ENCODE assay signal across 20 cellular contexts in the genomic region with DNA sequence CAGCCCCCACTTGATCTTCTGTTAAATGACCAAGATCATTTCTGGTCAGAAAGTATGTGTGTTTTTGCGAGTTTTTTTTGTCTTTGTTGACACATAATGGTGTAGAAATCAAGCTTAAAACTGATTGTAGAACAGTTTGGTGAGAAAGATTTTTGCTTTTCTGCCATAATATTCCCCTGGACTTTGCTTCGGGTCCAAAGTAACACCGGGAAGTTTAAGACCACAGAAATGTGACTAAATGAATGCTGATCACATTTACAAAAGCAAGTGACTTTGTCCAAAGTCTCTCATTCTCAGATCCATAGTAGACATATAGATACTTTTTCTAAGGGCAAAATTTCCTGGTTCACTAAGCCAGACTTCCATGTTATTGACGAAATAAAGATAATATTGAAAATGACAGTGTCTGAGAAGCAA. TPM values are rescaled to one million over a fixed set of nuclear protein-coding genes. Genes with fewer than 3 reads are reported as not detected.
A peak's percentile ranks its signal among the peaks of the same experiment; 100 is the strongest.
DNase-seq lines count a peak whose midpoint lies in the region; ATAC-seq and TF ChIP-seq lines count a peak whose summit lies in the region.
"Had no signal": no experiment of that assay in that cellular context is flagged by ENCODE, and none has a peak within 500 bp of the region (broad histone marks: within the 10 kb centered on the region; RNA-seq: fewer than 3 reads in every experiment).

No MANE protein-coding gene starts in this region.

- no TSS peak for BruUV-seq in PC-3 (replicated peaks; lab: Mats Ljungman, UMichigan)

- H3K9me2 ChIP-seq in PC-3 (replicated peaks; ENCODE audit: low read length) = no peaks in the 10 kb centered on the region

- H3K79me2 ChIP-seq in ACC112 (ENCODE audit: control insufficient read depth, insufficient read depth, low read length, unreplicated experiment) = no peaks in the 10 kb centered on the region
- H3K79me2 ChIP-seq in PC-3 (ENCODE audit: low read length) = no peaks in the 10 kb centered on the region

- H3K27me3 ChIP-seq in ACC112 (ENCODE audit: insufficient read depth, low read length) (peaks cover 35% of the 10 kb centered on the region; the same call in 1 of the 2 replicates), PC-3 (ENCODE audit: low read length) (peaks cover 22% of the 10 kb centered on the region), iPS-20b (ENCODE audit: insufficient read depth, low read length) (peaks cover 48% of the 10 kb centered on the region), psoas muscle (ENCODE audit: insufficient read depth in 3 of 3, low read length in 2 of 3) (peaks cover 0 to 48% (median 11%) of the 10 kb centered on the region in 3 donors)

- H3K9ac ChIP-seq in PC-3 (ENCODE audit: low read length) (no peak overlapping the region), iPS-20b (ENCODE audit: low read depth, low read length) (peak overlapping the region; percentile 84)

- no peak for DNase-seq in PC-3
- DNase-seq in psoas muscle = no peak
- no peak for DNase-seq in C1 segment of cervical spinal cord (lab: John Stamatoyannopoulos, UW)
- DNase-seq in activated CD4-positive, CD25-positive, alpha-beta regulatory T cell (lab: John Stamatoyannopoulos, UW) = no peak
- DNase-seq in omental fat pad (ENCODE audit: low spot score) = no peak
- DNase-seq: ACHN; activated naive CD8-positive, alpha-beta T cell treated with anti-CD3 and anti-CD28 coated beads, Interleukin-2, amount 10 ng/mL, durations not matched to agents 7 days and 5 days; brain microvascular endothelial cell; CD4-positive, alpha-beta T cell; DMS53; NCI-H2171; occipital lobe; OCI-M1 had no signal

- H3K36me3 ChIP-seq in ACC112 (ENCODE audit: insufficient read depth, low read length) = no peaks in the 10 kb centered on the region
- no peaks in the 10 kb centered on the region for H3K36me3 ChIP-seq in PC-3 (ENCODE audit: low read depth, low read length)
- peaks cover 29% of the 10 kb centered on the region; the same call in 1 of the 2 replicates for H3K36me3 ChIP-seq in iPS-20b (ENCODE audit: insufficient read depth, low read depth, low read length)
- no peaks in the 10 kb centered on the region for H3K36me3 ChIP-seq in psoas muscle (ENCODE audit: insufficient read depth in 1 of 2, low read depth in 1 of 2)
- H3K36me3 ChIP-seq: brain microvascular endothelial cell, SJSA1 had no signal

- peaks cover 14% of the 10 kb centered on the region for H3K4me1 Mint-ChIP-seq in stimulated activated memory B cell treated with anti-CD40 and anti-IgM and Interleukin-4, amounts not matched to agents 10 μg/mL and 1 μg/mL and 100 μg/mL, for 72 hours

- ATAC-seq in PC-3 = no peak
- ATAC-seq in psoas muscle = no peak
- ATAC-seq in stimulated activated memory B cell treated with anti-CD40 and anti-IgM and Interleukin-4, amounts not matched to agents 10 μg/mL and 1 μg/mL and 100 μg/mL, for 72 hours = no peak
- no peak for ATAC-seq in omental fat pad (ENCODE audit: low FRiP score)

- peaks cover 13% of the 10 kb centered on the region for H3K4me1 ChIP-seq in ACC112 (ENCODE audit: control insufficient read depth, insufficient read depth, low read length, unreplicated experiment)
- peaks cover 4% of the 10 kb centered on the region; the same call in 1 of the 2 replicates for H3K4me1 ChIP-seq in PC-3 (ENCODE audit: insufficient read depth, low read length)
- peaks cover 17% of the 10 kb centered on the region; the same call in 1 of the 2 replicates for H3K4me1 ChIP-seq in iPS-20b (ENCODE audit: insufficient read depth, low read length)
- no peaks in the 10 kb centered on the region for H3K4me1 ChIP-seq in psoas muscle

- H3K27ac ChIP-seq in ACC112 (ENCODE audit: low read depth, low read length) (no peak overlapping the region), PC-3 (ENCODE audit: low read length) (peak overlapping the region; percentile 24), iPS-20b (ENCODE audit: low read length) (no peak overlapping the region), psoas muscle (no peak overlapping the region)
- H3K27ac ChIP-seq: brain microvascular endothelial cell, epithelial cell of prostate, SJSA1 had no signal

- H3K4me3 ChIP-seq in ACC112 (ENCODE audit: low read depth, low read length) (peak overlapping the region; percentile 75; the same call in 1 of the 2 replicates), PC-3 (ENCODE audit: low read length) (no peak overlapping the region), iPS-20b (ENCODE audit: low read length) (peak overlapping the region; percentile 70), psoas muscle (peak overlapping the region; percentile 73)
- H3K4me3 ChIP-seq: SJSA1 had no signal

- TF ChIP-seq CTCF in PC-3 (conservative IDR thresholded peaks at IDR 0.05; ENCODE audit: low read depth, low read length) = no peak
- no peak for TF ChIP-seq CTCF in psoas muscle (IDR thresholded peaks at IDR 0.05)
- no peak for TF ChIP-seq CTCF in omental fat pad (IDR thresholded peaks at IDR 0.05)

- POLR2A ChIA-PET in PC-3 (lab: Charles Lee; ENCODE audit: unreplicated experiment) = interaction anchor here (0.6 kb wide), 1 partner anchor 311 kb away, joined by 5 read pairs; no protein-coding TSS in a partner anchor

- H3K4me3 Mint-ChIP-seq in stimulated activated memory B cell treated with anti-CD40 and anti-IgM and Interleukin-4, amounts not matched to agents 10 μg/mL and 1 μg/mL and 100 μg/mL, for 72 hours = no peak overlapping the region
- H3K4me3 Mint-ChIP-seq: activated naive CD8-positive, alpha-beta T cell treated with anti-CD3 and anti-CD28 coated beads, Interleukin-2, amount 10 ng/mL, durations not matched to agents 7 days and 5 days; CD4-positive, alpha-beta T cell had no signal

- peak overlapping the region; percentile 44 for H2AFZ ChIP-seq in ACC112 (ENCODE audit: low read length, unreplicated experiment)
- no peak overlapping the region for H2AFZ ChIP-seq in PC-3 (ENCODE audit: low read length)

- H3F3A ChIP-seq in PC-3 (ENCODE audit: low read length, unreplicated experiment) = no peaks in the 10 kb centered on the region

- whole genome bisulfite sequencing in psoas muscle, 3 donors = 83 to 89% (median 84%) methylated on average over 4 of the region's 4 CpGs

- H3K27me3 Mint-ChIP-seq in stimulated activated memory B cell treated with anti-CD40 and anti-IgM and Interleukin-4, amounts not matched to agents 10 μg/mL and 1 μg/mL and 100 μg/mL, for 72 hours = peaks cover 84% of the 10 kb centered on the region

- H3K36me3 Mint-ChIP-seq in stimulated activated memory B cell treated with anti-CD40 and anti-IgM and Interleukin-4, amounts not matched to agents 10 μg/mL and 1 μg/mL and 100 μg/mL, for 72 hours = no peaks in the 10 kb centered on the region
- H3K36me3 Mint-ChIP-seq: activated naive CD8-positive, alpha-beta T cell treated with anti-CD3 and anti-CD28 coated beads, Interleukin-2, amount 10 ng/mL, durations not matched to agents 7 days and 5 days had no signal

- H3K4me2 ChIP-seq in PC-3 (ENCODE audit: low read length) = no peak overlapping the region

- no peak overlapping the region for H3K27ac Mint-ChIP-seq in stimulated activated memory B cell treated with anti-CD40 and anti-IgM and Interleukin-4, amounts not matched to agents 10 μg/mL and 1 μg/mL and 100 μg/mL, for 72 hours
- H3K27ac Mint-ChIP-seq: activated naive CD8-positive, alpha-beta T cell treated with anti-CD3 and anti-CD28 coated beads, Interleukin-2, amount 10 ng/mL, durations not matched to agents 7 days and 5 days; CD4-positive, alpha-beta T cell had no signal

- no peaks in the 10 kb centered on the region for H4K20me1 ChIP-seq in PC-3 (ENCODE audit: low read length)

- intact Hi-C loops in PC-3 (cut with micrococcal nuclease) = loop anchor here (2.0 kb wide), 1 partner anchor 64 kb away; no protein-coding TSS in a partner anchor
- intact Hi-C loops in psoas muscle (cut with DNase I) = no loop called here

- CTCF ChIA-PET in PC-3 (lab: Charles Lee) = no interaction called here

- H3K9me3 ChIP-seq in PC-3 (ENCODE audit: low read length) = no peaks in the 10 kb centered on the region
- no peaks in the 10 kb centered on the region for H3K9me3 ChIP-seq in iPS-20b (ENCODE audit: insufficient read depth, low read depth, low read length)
- no peaks in the 10 kb centered on the region for H3K9me3 ChIP-seq in psoas muscle

- H3K9me3 Mint-ChIP-seq in stimulated activated memory B cell treated with anti-CD40 and anti-IgM and Interleukin-4, amounts not matched to agents 10 μg/mL and 1 μg/mL and 100 μg/mL, for 72 hours = no peaks in the 10 kb centered on the region
- H3K9me3 Mint-ChIP-seq: activated naive CD8-positive, alpha-beta T cell treated with anti-CD3 and anti-CD28 coated beads, Interleukin-2, amount 10 ng/mL, durations not matched to agents 7 days and 5 days; CD4-positive, alpha-beta T cell had no signal

RNA-seq across cellular contexts. Expression of a gene that starts 2.6 kb away (rescaled TPM):
- total RNA-seq in PC-3 (2014; rRNA removed) (0.11 and 0.17 TPM in 2 replicates), psoas muscle (1 to 10 TPM; 1.1 to 7.1 (median 2.4) TPM), omental fat pad (10 to 100 TPM; 13.1 to 55.8 (median 15.1) TPM)
- polyA plus RNA-seq in psoas muscle = 1 to 10 TPM in 2 of 3 donors, under 1 TPM in 1; 0.83 to 2.1 (median 1.3) TPM
- total RNA-seq: activated naive CD8-positive, alpha-beta T cell treated with anti-CD3 and anti-CD28 coated beads, Interleukin-2, amount 10 ng/mL, durations not matched to agents 7 days and 5 days; CD4-positive, alpha-beta T cell; dermis microvascular lymphatic vessel endothelial cell; HT1080; SJSA1 had no signal
